Comparison of ENCODE assay signal across 1 cellular context in genomic region chr10:51368943-51369342, GRCh38.
TF ChIP-seq lines count a peak whose summit lies in the region.

No MANE protein-coding gene starts in this region.

TF ChIP-seq in GM12878, 131 proteins besides CTCF, POLR2A, EP300 and RAD21 (continued from another document):
- no peak for TF ChIP-seq BMI1 (IDR thresholded peaks at IDR 0.05; ENCODE audit: borderline replicate concordance)
- TF ChIP-seq, protein P1, sequence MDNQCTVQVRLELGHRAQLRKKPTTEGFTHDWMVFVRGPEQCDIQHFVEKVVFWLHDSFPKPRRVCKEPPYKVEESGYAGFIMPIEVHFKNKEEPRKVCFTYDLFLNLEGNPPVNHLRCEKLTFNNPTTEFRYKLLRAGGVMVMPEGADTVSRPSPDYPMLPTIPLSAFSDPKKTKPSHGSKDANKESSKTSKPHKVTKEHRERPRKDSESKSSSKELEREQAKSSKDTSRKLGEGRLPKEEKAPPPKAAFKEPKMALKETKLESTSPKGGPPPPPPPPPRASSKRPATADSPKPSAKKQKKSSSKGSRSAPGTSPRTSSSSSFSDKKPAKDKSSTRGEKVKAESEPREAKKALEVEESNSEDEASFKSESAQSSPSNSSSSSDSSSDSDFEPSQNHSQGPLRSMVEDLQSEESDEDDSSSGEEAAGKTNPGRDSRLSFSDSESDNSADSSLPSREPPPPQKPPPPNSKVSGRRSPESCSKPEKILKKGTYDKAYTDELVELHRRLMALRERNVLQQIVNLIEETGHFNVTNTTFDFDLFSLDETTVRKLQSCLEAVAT (IDR thresholded peaks at IDR 0.05) = no peak
